Comparison of ENCODE assay signal across 8 cellular contexts in the genomic region with DNA sequence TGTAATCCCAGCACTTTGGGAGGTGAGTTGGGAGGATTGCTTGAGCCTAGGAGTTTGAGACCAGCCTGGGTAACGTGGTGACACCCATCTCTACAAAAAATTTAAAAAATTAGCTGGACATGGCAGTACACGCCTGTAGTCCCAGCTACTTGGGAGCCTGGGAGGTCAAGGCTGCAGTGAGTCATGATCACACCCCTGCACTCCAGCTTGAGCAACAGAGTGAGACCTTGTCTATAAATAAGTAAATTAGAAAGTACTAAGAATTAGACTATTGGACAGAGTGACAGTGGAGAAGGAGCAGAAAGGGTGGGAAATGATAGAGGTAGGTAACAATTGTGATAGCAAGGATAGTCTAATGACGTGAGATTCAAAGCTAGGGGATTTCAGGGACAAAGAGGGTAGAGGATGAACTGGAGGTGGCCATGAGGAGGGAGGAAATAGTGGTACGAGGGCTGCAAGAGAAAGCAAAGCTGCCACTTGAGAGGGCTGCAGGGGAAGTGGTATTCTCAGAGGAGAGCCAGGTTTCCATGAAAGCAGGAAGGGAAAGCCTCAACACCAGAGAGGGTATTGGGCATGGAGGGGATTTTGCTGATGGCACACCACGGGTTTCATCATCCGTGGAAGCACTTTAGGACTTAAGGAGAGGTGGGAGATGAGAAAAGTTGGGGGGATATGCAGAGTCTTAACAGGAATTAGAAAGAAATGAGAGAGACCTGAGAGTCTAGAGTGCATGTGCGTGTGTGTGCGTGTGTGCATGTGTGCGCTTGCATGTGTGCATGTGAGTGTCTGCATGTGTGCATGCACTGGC.
DNase-seq lines count a peak whose midpoint lies in the region; ATAC-seq and TF ChIP-seq lines count a peak whose summit lies in the region.

No MANE protein-coding gene starts in this region.

- H3K36me3 ChIP-seq in DND-41 (ENCODE audit: insufficient read depth, low read length): peaks cover 33% of the 10 kb centered on the region

- H3K27ac Mint-ChIP-seq in type B pancreatic cell: no peak overlapping the region

- peaks cover 44% of the 10 kb centered on the region for H3K4me1 ChIP-seq in DND-41 (ENCODE audit: insufficient read depth, low read length)

- TF ChIP-seq CTCF in DND-41 (IDR thresholded peaks at IDR 0.05; ENCODE audit: borderline replicate concordance, extremely low read depth, low read length, poor library complexity, severe bottlenecking) (no peak), type B pancreatic cell (conservative IDR thresholded peaks at IDR 0.05) (no peak)

- H3K4me3 ChIP-seq in DND-41 (ENCODE audit: low read depth in 1 of 2, low read length in 2 of 2): peak overlapping the region in 1 of 2 experiments; percentile 27; a peak in 1 of 4 replicates

- H3K36me3 Mint-ChIP-seq in type B pancreatic cell: peaks cover 6% of the 10 kb centered on the region

- H4K20me1 ChIP-seq in DND-41 (ENCODE audit: insufficient read depth, low read length): no peaks in the 10 kb centered on the region

- peak overlapping the region; percentile 48 for H3K4me2 ChIP-seq in DND-41 (ENCODE audit: insufficient read depth, low read length)

- H3K4me1 Mint-ChIP-seq in type B pancreatic cell (ENCODE audit: unreplicated experiment): peaks cover 7% of the 10 kb centered on the region

- peak overlapping the region; percentile 87 for H3K27ac ChIP-seq in DND-41 (ENCODE audit: low read length)

- peak; percentile 87 for ATAC-seq in DND-41 (ENCODE audit: insufficient read depth, low read depth)
- ATAC-seq in GM19351 (IDR thresholded peaks at IDR 0.05; ENCODE audit: unreplicated experiment): peak; percentile 63
- ATAC-seq in HG03342 (IDR thresholded peaks at IDR 0.05; ENCODE audit: unreplicated experiment): peak; percentile 53
- ATAC-seq in esophagus mucosa: peak; percentile 24

- no peaks in the 10 kb centered on the region for H3K27me3 ChIP-seq in DND-41 (ENCODE audit: insufficient read depth, low read length, poor library complexity)

- H3K9me3 ChIP-seq in DND-41 (ENCODE audit: insufficient read depth, low read length, severe bottlenecking): no peaks in the 10 kb centered on the region

- no peak overlapping the region for H2AFZ ChIP-seq in DND-41 (ENCODE audit: low read depth, low read length)

- peaks cover 53% of the 10 kb centered on the region for H3K79me2 ChIP-seq in DND-41 (ENCODE audit: insufficient read depth, low read length)

- H3K9ac ChIP-seq in DND-41 (ENCODE audit: low read depth, low read length): peak overlapping the region; percentile 20; the same call in 1 of the 2 replicates

- no peaks in the 10 kb centered on the region for H3K27me3 Mint-ChIP-seq in type B pancreatic cell

- H3K9me3 Mint-ChIP-seq in type B pancreatic cell: no peaks in the 10 kb centered on the region

- DNase-seq in DND-41: peak; percentile 86
- no peak for DNase-seq in NCI-H2081 (lab: John Stamatoyannopoulos, UW)
- DNase-seq in C1 segment of cervical spinal cord (lab: John Stamatoyannopoulos, UW): no peak
- no peak for DNase-seq in type B pancreatic cell (ENCODE audit: extremely low spot score, unreplicated experiment)
- no peak for DNase-seq in stimulated activated CD4-positive, alpha-beta T cell treated with anti-CD3 and anti-CD28 coated beads, Interleukin-1b, Interleukin-23, amount 100 ng/mL, for 48 hours

- H3K4me3 Mint-ChIP-seq in type B pancreatic cell: no peak overlapping the region

Comparison
In these comparisons a context has a peak if more than half of its experiments do, and no peak if none do; other contexts are left out.
1. ATAC-seq: peak in every context shown above with its lines; median percentile 87 in DND-41; 63 in GM19351; 53 in HG03342; 24 in esophagus mucosa.